In the genomic region with DNA sequence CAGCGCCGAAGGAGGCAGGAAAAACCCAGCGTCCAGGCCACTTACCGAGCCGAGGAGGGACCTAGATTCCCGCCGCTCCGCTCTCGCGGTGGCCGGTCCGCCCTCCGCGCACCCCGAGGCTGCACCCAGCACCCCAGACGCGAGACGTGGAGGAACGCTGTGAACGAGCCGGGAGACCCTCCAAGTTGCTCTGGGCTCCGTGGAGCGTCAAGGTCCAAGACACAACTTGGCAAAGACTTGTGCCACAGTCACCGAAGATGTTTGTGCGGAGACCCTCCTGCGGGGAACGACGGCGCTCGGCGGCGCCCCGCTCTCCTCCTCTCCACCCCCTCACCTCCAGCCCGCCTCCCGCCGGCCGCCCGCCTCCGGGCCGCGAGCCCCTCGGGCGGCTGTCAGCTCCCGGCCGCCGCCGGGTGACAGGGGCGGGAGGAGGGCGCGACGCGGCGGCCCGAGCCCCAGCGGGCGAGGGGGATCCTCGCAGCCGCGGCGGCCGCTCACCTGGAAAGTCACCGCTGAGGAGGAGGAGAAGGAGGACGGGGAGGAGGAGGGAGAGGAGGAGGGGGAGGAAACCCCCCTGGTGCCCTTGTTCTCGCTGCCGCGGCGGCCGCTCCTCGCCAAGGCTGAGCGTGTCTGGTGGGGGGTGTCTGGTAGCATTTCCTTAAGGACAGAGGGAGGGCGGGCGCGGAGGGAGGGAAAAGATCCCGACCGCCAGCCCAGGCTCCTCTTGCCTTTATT, we compare ENCODE assay signal across 1 cellular context.
TF ChIP-seq lines count a peak whose summit lies in the region.

No MANE protein-coding gene starts in this region.

TF ChIP-seq in HCT116, 20 proteins besides CTCF, POLR2A, EP300 and RAD21 (continued from another document):
- TF ChIP-seq, protein P1, sequence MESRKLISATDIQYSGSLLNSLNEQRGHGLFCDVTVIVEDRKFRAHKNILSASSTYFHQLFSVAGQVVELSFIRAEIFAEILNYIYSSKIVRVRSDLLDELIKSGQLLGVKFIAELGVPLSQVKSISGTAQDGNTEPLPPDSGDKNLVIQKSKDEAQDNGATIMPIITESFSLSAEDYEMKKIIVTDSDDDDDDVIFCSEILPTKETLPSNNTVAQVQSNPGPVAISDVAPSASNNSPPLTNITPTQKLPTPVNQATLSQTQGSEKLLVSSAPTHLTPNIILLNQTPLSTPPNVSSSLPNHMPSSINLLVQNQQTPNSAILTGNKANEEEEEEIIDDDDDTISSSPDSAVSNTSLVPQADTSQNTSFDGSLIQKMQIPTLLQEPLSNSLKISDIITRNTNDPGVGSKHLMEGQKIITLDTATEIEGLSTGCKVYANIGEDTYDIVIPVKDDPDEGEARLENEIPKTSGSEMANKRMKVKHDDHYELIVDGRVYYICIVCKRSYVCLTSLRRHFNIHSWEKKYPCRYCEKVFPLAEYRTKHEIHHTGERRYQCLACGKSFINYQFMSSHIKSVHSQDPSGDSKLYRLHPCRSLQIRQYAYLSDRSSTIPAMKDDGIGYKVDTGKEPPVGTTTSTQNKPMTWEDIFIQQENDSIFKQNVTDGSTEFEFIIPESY (IDR thresholded peaks at IDR 0.05; ENCODE audit: extremely low read depth, insufficient replicate concordance, low read length): no peak
- TF ChIP-seq EZH2 (IDR thresholded peaks at IDR 0.05): no peak
- TF ChIP-seq, protein P2, sequence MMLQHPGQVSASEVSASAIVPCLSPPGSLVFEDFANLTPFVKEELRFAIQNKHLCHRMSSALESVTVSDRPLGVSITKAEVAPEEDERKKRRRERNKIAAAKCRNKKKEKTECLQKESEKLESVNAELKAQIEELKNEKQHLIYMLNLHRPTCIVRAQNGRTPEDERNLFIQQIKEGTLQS (IDR thresholded peaks at IDR 0.05): no peak
- no peak for TF ChIP-seq YY1 (IDR thresholded peaks at IDR 0.05; ENCODE audit: extremely low read depth, insufficient replicate concordance, low read depth, low read length)
- TF ChIP-seq POLR2AphosphoS5 (IDR thresholded peaks at IDR 0.05; ENCODE audit: low read depth, low read length): no peak
- TF ChIP-seq CEBPB (IDR thresholded peaks at IDR 0.05; ENCODE audit: low read depth): no peak
- TF ChIP-seq JUND (IDR thresholded peaks at IDR 0.05): no peak
- no peak for TF ChIP-seq ZNF274 (IDR thresholded peaks at IDR 0.05; ENCODE audit: low read depth, low read length)
- TF ChIP-seq SIN3A (IDR thresholded peaks at IDR 0.05; ENCODE audit: low read depth): no peak
- TF ChIP-seq, protein P3, sequence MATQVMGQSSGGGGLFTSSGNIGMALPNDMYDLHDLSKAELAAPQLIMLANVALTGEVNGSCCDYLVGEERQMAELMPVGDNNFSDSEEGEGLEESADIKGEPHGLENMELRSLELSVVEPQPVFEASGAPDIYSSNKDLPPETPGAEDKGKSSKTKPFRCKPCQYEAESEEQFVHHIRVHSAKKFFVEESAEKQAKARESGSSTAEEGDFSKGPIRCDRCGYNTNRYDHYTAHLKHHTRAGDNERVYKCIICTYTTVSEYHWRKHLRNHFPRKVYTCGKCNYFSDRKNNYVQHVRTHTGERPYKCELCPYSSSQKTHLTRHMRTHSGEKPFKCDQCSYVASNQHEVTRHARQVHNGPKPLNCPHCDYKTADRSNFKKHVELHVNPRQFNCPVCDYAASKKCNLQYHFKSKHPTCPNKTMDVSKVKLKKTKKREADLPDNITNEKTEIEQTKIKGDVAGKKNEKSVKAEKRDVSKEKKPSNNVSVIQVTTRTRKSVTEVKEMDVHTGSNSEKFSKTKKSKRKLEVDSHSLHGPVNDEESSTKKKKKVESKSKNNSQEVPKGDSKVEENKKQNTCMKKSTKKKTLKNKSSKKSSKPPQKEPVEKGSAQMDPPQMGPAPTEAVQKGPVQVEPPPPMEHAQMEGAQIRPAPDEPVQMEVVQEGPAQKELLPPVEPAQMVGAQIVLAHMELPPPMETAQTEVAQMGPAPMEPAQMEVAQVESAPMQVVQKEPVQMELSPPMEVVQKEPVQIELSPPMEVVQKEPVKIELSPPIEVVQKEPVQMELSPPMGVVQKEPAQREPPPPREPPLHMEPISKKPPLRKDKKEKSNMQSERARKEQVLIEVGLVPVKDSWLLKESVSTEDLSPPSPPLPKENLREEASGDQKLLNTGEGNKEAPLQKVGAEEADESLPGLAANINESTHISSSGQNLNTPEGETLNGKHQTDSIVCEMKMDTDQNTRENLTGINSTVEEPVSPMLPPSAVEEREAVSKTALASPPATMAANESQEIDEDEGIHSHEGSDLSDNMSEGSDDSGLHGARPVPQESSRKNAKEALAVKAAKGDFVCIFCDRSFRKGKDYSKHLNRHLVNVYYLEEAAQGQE (IDR thresholded peaks at IDR 0.05; ENCODE audit: low read depth): no peak
- no peak for TF ChIP-seq ZFX (IDR thresholded peaks at IDR 0.05)
- no peak for TF ChIP-seq ELF1 (IDR thresholded peaks at IDR 0.05; ENCODE audit: borderline replicate concordance, low read depth)
- TF ChIP-seq FOSL1 (IDR thresholded peaks at IDR 0.05; ENCODE audit: low read depth): no peak
- no peak for TF ChIP-seq CBX3 (IDR thresholded peaks at IDR 0.05; ENCODE audit: low read depth)
TF ChIP-seq in HCT116: peak in this region for 0.
